In the genomic region with DNA sequence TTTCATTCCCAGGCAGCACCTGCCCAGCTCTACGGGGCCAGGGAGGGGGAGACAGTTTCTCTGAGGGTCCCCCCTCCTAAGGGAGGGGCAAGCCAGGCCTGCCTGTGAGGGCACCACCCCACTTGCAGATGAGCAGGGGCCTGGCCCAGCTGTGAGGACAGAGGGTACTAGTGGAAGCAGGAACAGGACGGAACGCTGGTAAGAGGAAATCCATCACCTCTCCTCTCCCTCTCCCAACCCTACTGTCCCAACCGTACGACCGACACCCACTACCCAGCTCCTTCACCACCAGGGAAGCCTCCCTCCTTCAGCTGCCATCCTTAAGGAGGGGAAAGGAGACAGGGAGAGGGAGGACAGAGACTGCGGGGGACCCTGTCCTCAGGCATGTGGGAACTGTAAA, we compare ENCODE assay signal across 1 cellular context.
TF ChIP-seq lines count a peak whose summit lies in the region.

No MANE protein-coding gene starts in this region.

TF ChIP-seq in K562, 482 proteins besides CTCF, POLR2A, EP300 and RAD21:
- TF ChIP-seq ZNF511 (CRISPR knock-in tag; IDR thresholded peaks at IDR 0.05) (0 out of 2 replicates have a peak, but pooled peaks have one; percentile 12), TCF3 (CRISPR knock-in tag; IDR thresholded peaks at IDR 0.05) (no peak), MYC (IDR thresholded peaks at IDR 0.05; ENCODE audit: low read depth, low read length) (no peak), MYC (CRISPR knock-in tag; IDR thresholded peaks at IDR 0.05; ENCODE audit: borderline replicate concordance, low read depth) (0 out of 2 replicates have a peak, but pooled peaks have one; percentile 21), CBFB (CRISPR knock-in tag; IDR thresholded peaks at IDR 0.05) (peak; percentile 35; the same call in 1 of the 2 replicates), ZNF584 (CRISPR knock-in tag; IDR thresholded peaks at IDR 0.05; ENCODE audit: low read depth) (no peak), MAX (CRISPR knock-in tag; IDR thresholded peaks at IDR 0.05) (peak; percentile 15; the same call in 1 of the 2 replicates), FOXM1 (IDR thresholded peaks at IDR 0.05; ENCODE audit: low read depth) (no peak), FOXM1 (CRISPR knock-in tag; IDR thresholded peaks at IDR 0.05; ENCODE audit: low read depth) (peak; percentile 19; the same call in 1 of the 2 replicates)
